ENCODE assay signal across 26 cellular contexts in the genomic region with DNA sequence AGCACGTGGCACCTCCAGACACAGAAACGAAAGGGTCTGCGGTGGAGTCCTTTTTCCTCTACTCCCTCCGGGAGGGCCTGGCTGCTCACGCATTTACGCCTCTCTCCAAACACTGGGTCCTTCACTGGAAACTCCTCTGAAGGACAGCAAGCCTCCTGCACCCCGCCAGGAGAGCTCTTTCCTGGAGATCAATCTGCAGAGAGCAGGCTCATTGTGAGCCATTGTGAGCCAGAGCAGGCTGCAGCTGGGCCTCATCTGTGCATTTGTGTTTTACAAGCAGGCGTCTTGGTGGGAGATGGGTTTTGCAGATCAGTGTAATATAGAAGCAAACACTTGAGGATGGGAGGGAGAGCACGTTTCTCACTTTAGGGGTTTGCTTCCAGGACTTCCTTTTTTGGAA.
DNase-seq lines count a peak whose midpoint lies in the region; ATAC-seq, FAIRE-seq and TF ChIP-seq lines count a peak whose summit lies in the region.
"Had no signal": no experiment of that assay in that cellular context is flagged by ENCODE, and none has a peak within 500 bp of the region (broad histone marks: within the 10 kb centered on the region; RNA-seq: fewer than 3 reads in every experiment).

No MANE protein-coding gene starts in this region.

- 27% methylated on average over 9 of the region's 9 CpGs for WGBS in HUES64
- WGBS in mesenchymal stem cell: 42% methylated on average over 8 of the region's 9 CpGs

- no peak overlapping the region for H3K4me3 Mint-ChIP-seq in astrocyte (ENCODE audit: unreplicated experiment)
- H3K4me3 Mint-ChIP-seq in activated CD4-positive, alpha-beta T cell treated with anti-CD3 and anti-CD28 coated beads for 36 hours: no peak overlapping the region
- H3K4me3 Mint-ChIP-seq: activated CD4-positive, alpha-beta memory T cell treated with anti-CD3 and anti-CD28 coated beads for 36 hours; central memory CD8-positive, alpha-beta T cell; stimulated activated naive CD8-positive, alpha-beta T cell treated with anti-CD3 and anti-CD28 coated beads, Interleukin-15, Interleukin-2, amounts not matched to agents 100 ng/mL and 50 ng/mL, for 24 hours; T-helper 17 cell had no signal

- peak overlapping the region; percentile 15 for H2BK15ac ChIP-seq in mesenchymal stem cell (ENCODE audit: low read depth, poor library complexity, severe bottlenecking)

- H2BK120ac ChIP-seq in mesenchymal stem cell (ENCODE audit: low read depth, low read length): no peak overlapping the region

- H3K4me3 ChIP-seq in HUES64 (ENCODE audit: low read length) (no peak overlapping the region), astrocyte (ENCODE audit: insufficient read depth, low read depth, low read length) (no peak overlapping the region), mesenchymal stem cell (ENCODE audit: insufficient read depth in 1 of 2, low read depth in 1 of 2, low read length in 2 of 2) (no peak overlapping the region), dorsolateral prefrontal cortex (no peak overlapping the region)
- H3K4me3 ChIP-seq: SJCRH30, tibial artery had no signal

- H3K4me1 ChIP-seq in HUES64 (ENCODE audit: insufficient read depth, low read length) (peaks cover 55% of the 10 kb centered on the region), astrocyte (ENCODE audit: insufficient read depth, low read length) (peaks cover 4% of the 10 kb centered on the region), mesenchymal stem cell (ENCODE audit: control insufficient read depth, insufficient read depth, low read depth, low read length) (peaks cover 13% of the 10 kb centered on the region)

- DNase-seq in DMS79 (lab: John Stamatoyannopoulos, UW) (peak; percentile 47), astrocyte (ENCODE audit: low read depth) (no peak), mesenchymal stem cell (peak; percentile 30), dorsolateral prefrontal cortex (no peak), H54 (ENCODE audit: insufficient read length, low spot score) (no peak)
- no peak for DNase-seq in activated CD4-positive, alpha-beta T cell treated with anti-CD3 and anti-CD28 coated beads for 36 hours
- DNase-seq in NK-92 treated with Interleukin-12 subunit alpha and Interleukin-12 subunit beta, amount 100 ng/mL, for 24 hours (lab: John Stamatoyannopoulos, UW): no peak
- DNase-seq: activated CD4-positive, alpha-beta memory T cell treated with anti-CD3 and anti-CD28 coated beads for 36 hours; activated naive CD4-positive, alpha-beta T cell; activated T-cell treated with anti-CD3 and anti-CD28 coated beads for 4 hours; effector CD4-positive, alpha-beta T cell; midbrain; NCI-H2029; PC-3; SJCRH30; small intestine; stimulated activated CD4-positive, alpha-beta T cell treated with anti-CD3 and anti-CD28 coated beads, Interleukin-4, amount 100 ng/mL, for 1 hour; T-helper 17 cell; tibial artery had no signal

- no peak for TF ChIP-seq CTCF in astrocyte (IDR thresholded peaks at IDR 0.05; ENCODE audit: insufficient read depth, low read depth, low read length)
- no peak for TF ChIP-seq CTCF in dorsolateral prefrontal cortex (IDR thresholded peaks at IDR 0.05 in 54 of 56, conservative IDR thresholded peaks at IDR 0.05 in 2 of 56; ENCODE audit: low read depth in 1 of 56, partially characterized antibody in 56 of 56)

- H3K9ac ChIP-seq in HUES64 (ENCODE audit: low read depth, low read length) (no peak overlapping the region), astrocyte (ENCODE audit: low read length) (no peak overlapping the region), mesenchymal stem cell (ENCODE audit: low read length) (no peak overlapping the region)
- H3K9ac ChIP-seq: KMS-11 had no signal

- TF ChIP-seq POLR2A in H54 (IDR thresholded peaks at IDR 0.05; ENCODE audit: low read depth, low read length): no peak

- no peaks in the 10 kb centered on the region for H3K27me3 Mint-ChIP-seq in astrocyte (ENCODE audit: low read depth, unreplicated experiment)
- no peaks in the 10 kb centered on the region for H3K27me3 Mint-ChIP-seq in activated CD4-positive, alpha-beta T cell treated with anti-CD3 and anti-CD28 coated beads for 36 hours
- H3K27me3 Mint-ChIP-seq: activated CD4-positive, alpha-beta memory T cell treated with anti-CD3 and anti-CD28 coated beads for 36 hours; stimulated activated naive CD8-positive, alpha-beta T cell treated with anti-CD3 and anti-CD28 coated beads, Interleukin-15, Interleukin-2, amounts not matched to agents 100 ng/mL and 50 ng/mL, for 24 hours had no signal

- H2BK5ac ChIP-seq in mesenchymal stem cell (ENCODE audit: low read depth, low read length, poor library complexity, severe bottlenecking): no peak overlapping the region

- H4K20me1 ChIP-seq in astrocyte (ENCODE audit: insufficient read depth, low read length): peaks cover 50% of the 10 kb centered on the region

- H3K4me1 Mint-ChIP-seq in astrocyte (ENCODE audit: low read depth, unreplicated experiment): peaks cover 58% of the 10 kb centered on the region
- no peaks in the 10 kb centered on the region for H3K4me1 Mint-ChIP-seq in activated CD4-positive, alpha-beta T cell treated with anti-CD3 and anti-CD28 coated beads for 36 hours
- H3K4me1 Mint-ChIP-seq: central memory CD8-positive, alpha-beta T cell; T-helper 17 cell had no signal

- no peak for ATAC-seq in activated CD4-positive, alpha-beta T cell treated with anti-CD3 and anti-CD28 coated beads for 36 hours
- ATAC-seq: esophagus mucosa, PC-3, T-helper 17 cell had no signal

- no peak overlapping the region for H3K14ac ChIP-seq in mesenchymal stem cell (ENCODE audit: low read length in 2 of 2)

- no peak overlapping the region for H3K23ac ChIP-seq in mesenchymal stem cell (ENCODE audit: low read length in 2 of 2)

- H3K27ac Mint-ChIP-seq in astrocyte (ENCODE audit: unreplicated experiment): peak overlapping the region; percentile 75
- no peak overlapping the region for H3K27ac Mint-ChIP-seq in activated CD4-positive, alpha-beta T cell treated with anti-CD3 and anti-CD28 coated beads for 36 hours
- H3K27ac Mint-ChIP-seq: activated CD4-positive, alpha-beta memory T cell treated with anti-CD3 and anti-CD28 coated beads for 36 hours; stimulated activated naive CD8-positive, alpha-beta T cell treated with anti-CD3 and anti-CD28 coated beads, Interleukin-15, Interleukin-2, amounts not matched to agents 100 ng/mL and 50 ng/mL, for 24 hours; T-helper 17 cell had no signal

- H3K18ac ChIP-seq in mesenchymal stem cell (ENCODE audit: low read depth in 1 of 2, low read length in 2 of 2): peak overlapping the region in 1 of 2 experiments; percentile 53

- peaks cover 5% of the 10 kb centered on the region for H3K36me3 Mint-ChIP-seq in astrocyte (ENCODE audit: low read depth, unreplicated experiment)
- H3K36me3 Mint-ChIP-seq in activated CD4-positive, alpha-beta T cell treated with anti-CD3 and anti-CD28 coated beads for 36 hours (ENCODE audit: low read depth): no peaks in the 10 kb centered on the region
- H3K36me3 Mint-ChIP-seq: activated CD4-positive, alpha-beta memory T cell treated with anti-CD3 and anti-CD28 coated beads for 36 hours had no signal

- H3K36me3 ChIP-seq in HUES64 (ENCODE audit: insufficient read depth, low read length) (no peaks in the 10 kb centered on the region), astrocyte (ENCODE audit: insufficient read depth, low read length) (no peaks in the 10 kb centered on the region), mesenchymal stem cell (ENCODE audit: control insufficient read depth in 1 of 2, insufficient read depth in 2 of 2, low read depth in 1 of 2, low read length in 2 of 2) (peaks cover 0 to 3% of the 10 kb centered on the region in 2 experiments)
- H3K36me3 ChIP-seq: SJCRH30, tibial artery had no signal

- H3K79me2 ChIP-seq in astrocyte (ENCODE audit: insufficient read depth, low read length): peaks cover 28% of the 10 kb centered on the region

- H4K8ac ChIP-seq in mesenchymal stem cell (ENCODE audit: low read length): no peak overlapping the region

- no peak overlapping the region for H4K91ac ChIP-seq in mesenchymal stem cell (ENCODE audit: low read length)

- no peaks in the 10 kb centered on the region for H3K9me3 ChIP-seq in HUES64 (ENCODE audit: insufficient read depth, low read depth, low read length)
- no peaks in the 10 kb centered on the region for H3K9me3 ChIP-seq in astrocyte (ENCODE audit: insufficient read depth, low read depth, low read length)
- no peaks in the 10 kb centered on the region for H3K9me3 ChIP-seq in mesenchymal stem cell (ENCODE audit: control insufficient read depth, low read length)
- H3K9me3 ChIP-seq: SJCRH30, tibial artery had no signal

- H3K4ac ChIP-seq in mesenchymal stem cell (ENCODE audit: low read depth in 1 of 2, low read length in 2 of 2): no peak overlapping the region

- no peak overlapping the region for H3K4me2 ChIP-seq in astrocyte (ENCODE audit: low read length)
- no peak overlapping the region for H3K4me2 ChIP-seq in mesenchymal stem cell (ENCODE audit: low read length, poor library complexity, severe bottlenecking)
- H3K4me2 ChIP-seq: KMS-11 had no signal

- H2AFZ ChIP-seq in astrocyte (ENCODE audit: low read depth, low read length) (no peak overlapping the region), mesenchymal stem cell (ENCODE audit: low read depth, low read length) (no peak overlapping the region)

- FAIRE-seq in astrocyte (lab: Jason Lieb, UNC) (no peak), H54 (lab: Jason Lieb, UNC) (no peak)
- FAIRE-seq: frontal cortex, small intestine had no signal

- H2AK5ac ChIP-seq in mesenchymal stem cell (ENCODE audit: low read length, severe bottlenecking): no peak overlapping the region

- POLR2A ChIA-PET in activated CD4-positive, alpha-beta T cell treated with anti-CD3 and anti-CD28 coated beads for 36 hours (lab: Charles Lee): no interaction called here

- H3K27ac ChIP-seq in HUES64 (ENCODE audit: low read depth, low read length) (peak overlapping the region; percentile 65), astrocyte (ENCODE audit: low read depth, low read length) (no peak overlapping the region), mesenchymal stem cell (ENCODE audit: low read length, poor library complexity, severe bottlenecking) (no peak overlapping the region), dorsolateral prefrontal cortex (no peak overlapping the region)
- H3K27ac ChIP-seq: KMS-11, SJCRH30, tibial artery, VCaP had no signal

- H3K27me3 ChIP-seq in HUES64 (ENCODE audit: insufficient read depth, low read length): no peaks in the 10 kb centered on the region
- H3K27me3 ChIP-seq in astrocyte (ENCODE audit: insufficient read depth, low read length): no peaks in the 10 kb centered on the region
- H3K27me3 ChIP-seq in mesenchymal stem cell (ENCODE audit: control insufficient read depth in 1 of 2, insufficient read depth in 1 of 2, low read length in 2 of 2): no peaks in the 10 kb centered on the region
- H3K27me3 ChIP-seq in dorsolateral prefrontal cortex: peaks cover 0 to 5% (median 0%) of the 10 kb centered on the region in 45 donors
- H3K27me3 ChIP-seq: SJCRH30, tibial artery had no signal

- CTCF ChIA-PET in activated CD4-positive, alpha-beta T cell treated with anti-CD3 and anti-CD28 coated beads for 36 hours (lab: Charles Lee): interaction anchor here (0.6 kb wide), 1 partner anchor 57 kb away, joined by 3 read pairs; no protein-coding TSS in a partner anchor

- peaks cover 38% of the 10 kb centered on the region for H3K79me1 ChIP-seq in mesenchymal stem cell (replicated peaks; ENCODE audit: low read length, poor library complexity, severe bottlenecking)

- peak overlapping the region; percentile 3 to 7 for H2BK12ac ChIP-seq in mesenchymal stem cell (ENCODE audit: low read length in 2 of 2)

- intact Hi-C loops in dorsolateral prefrontal cortex (cut with DNase I): no loop called here
- intact Hi-C loops in activated CD4-positive, alpha-beta T cell treated with anti-CD3 and anti-CD28 coated beads for 36 hours (cut with DNase I, micrococcal nuclease): no loop called here

- H3K9me3 Mint-ChIP-seq in astrocyte (ENCODE audit: unreplicated experiment): no peaks in the 10 kb centered on the region
- no peaks in the 10 kb centered on the region for H3K9me3 Mint-ChIP-seq in activated CD4-positive, alpha-beta T cell treated with anti-CD3 and anti-CD28 coated beads for 36 hours (ENCODE audit: low read depth)
- H3K9me3 Mint-ChIP-seq: activated CD4-positive, alpha-beta memory T cell treated with anti-CD3 and anti-CD28 coated beads for 36 hours; central memory CD8-positive, alpha-beta T cell; stimulated activated naive CD8-positive, alpha-beta T cell treated with anti-CD3 and anti-CD28 coated beads, Interleukin-15, Interleukin-2, amounts not matched to agents 100 ng/mL and 50 ng/mL, for 24 hours had no signal

Comparison
In these comparisons a context has a peak if more than half of its experiments do, and no peak if none do; other contexts are left out.
1. DNase-seq: peak in DMS79 (single experiment) and mesenchymal stem cell (single experiment); none in astrocyte (single experiment), dorsolateral prefrontal cortex (0 of 10), activated CD4-positive, alpha-beta T cell treated with anti-CD3 and anti-CD28 coated beads for 36 hours (single experiment), NK-92 treated with Interleukin-12 subunit alpha and Interleukin-12 subunit beta, amount 100 ng/mL, for 24 hours (single experiment) and H54 (single experiment).